In the genomic region with DNA sequence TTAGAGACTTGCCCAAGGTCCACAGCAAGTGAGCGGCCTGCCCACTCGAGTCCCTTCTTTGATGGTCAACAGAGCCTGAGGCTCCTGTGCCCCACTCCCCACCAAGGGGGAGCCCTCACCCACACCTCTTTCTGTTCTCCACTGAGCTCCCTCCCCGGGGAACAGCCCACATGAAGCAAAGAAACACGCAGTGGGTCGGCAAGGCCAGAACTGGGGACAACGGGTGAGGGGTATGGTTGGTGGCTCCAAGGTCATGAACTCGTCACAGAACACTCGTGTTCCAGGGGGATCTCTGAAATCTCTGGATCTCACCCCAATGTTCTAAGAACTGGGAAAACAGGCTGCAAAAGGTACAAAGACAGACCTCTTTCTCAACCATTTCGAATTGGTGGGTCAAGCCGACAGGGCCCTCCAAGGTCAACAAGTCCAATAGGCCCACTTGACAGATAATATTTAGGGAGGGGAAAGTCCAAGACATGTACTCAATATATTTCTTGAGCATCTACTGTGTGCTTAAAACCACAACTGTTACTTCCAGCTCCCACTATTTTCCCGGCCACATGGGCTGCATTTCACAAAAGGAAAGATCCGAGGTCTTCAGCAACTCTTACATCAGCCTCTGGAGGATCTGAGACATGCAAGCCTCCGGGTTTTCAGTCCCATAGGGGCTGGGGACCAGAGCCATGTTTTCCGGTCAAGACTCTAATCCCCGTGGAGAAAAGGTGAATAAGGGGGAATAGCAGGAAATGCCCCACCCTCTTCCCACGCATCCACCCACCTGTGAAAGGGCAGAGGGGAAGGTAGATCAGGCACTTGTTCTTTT, we compare ENCODE assay signal across 1 cellular context.
TF ChIP-seq lines count a peak whose summit lies in the region.

No MANE protein-coding gene starts in this region.

TF ChIP-seq in HepG2, 621 proteins besides CTCF, POLR2A, EP300 and RAD21 (continued from another document and continues in another):
- TF ChIP-seq ZNF383 (CRISPR knock-in tag; IDR thresholded peaks at IDR 0.05; ENCODE audit: borderline replicate concordance): 0 out of 2 replicates have a peak, but pooled peaks have one; percentile 58
- TF ChIP-seq ZNF484 (CRISPR knock-in tag; IDR thresholded peaks at IDR 0.05; ENCODE audit: borderline replicate concordance, low read depth): no peak
- TF ChIP-seq SRSF1 (optimal IDR thresholded peaks at IDR 0.05; ENCODE audit: low read depth, low read length): peak; percentile 57
- peak; percentile 1; the same call in 1 of the 2 replicates for TF ChIP-seq PHF8 (CRISPR knock-in tag; IDR thresholded peaks at IDR 0.05)
- no peak for TF ChIP-seq THYN1 (CRISPR knock-in tag; IDR thresholded peaks at IDR 0.05; ENCODE audit: borderline replicate concordance, low read depth)
- TF ChIP-seq SALL2 (CRISPR knock-in tag; IDR thresholded peaks at IDR 0.05): no peak
- no peak for TF ChIP-seq ZNF460 (CRISPR knock-in tag; IDR thresholded peaks at IDR 0.05; ENCODE audit: borderline replicate concordance)
- TF ChIP-seq MTA1 (CRISPR knock-in tag; IDR thresholded peaks at IDR 0.05; ENCODE audit: borderline replicate concordance): no peak
- TF ChIP-seq, protein P1, sequence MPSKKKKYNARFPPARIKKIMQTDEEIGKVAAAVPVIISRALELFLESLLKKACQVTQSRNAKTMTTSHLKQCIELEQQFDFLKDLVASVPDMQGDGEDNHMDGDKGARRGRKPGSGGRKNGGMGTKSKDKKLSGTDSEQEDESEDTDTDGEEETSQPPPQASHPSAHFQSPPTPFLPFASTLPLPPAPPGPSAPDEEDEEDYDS (CRISPR knock-in tag; IDR thresholded peaks at IDR 0.05): no peak
- TF ChIP-seq, protein P2, sequence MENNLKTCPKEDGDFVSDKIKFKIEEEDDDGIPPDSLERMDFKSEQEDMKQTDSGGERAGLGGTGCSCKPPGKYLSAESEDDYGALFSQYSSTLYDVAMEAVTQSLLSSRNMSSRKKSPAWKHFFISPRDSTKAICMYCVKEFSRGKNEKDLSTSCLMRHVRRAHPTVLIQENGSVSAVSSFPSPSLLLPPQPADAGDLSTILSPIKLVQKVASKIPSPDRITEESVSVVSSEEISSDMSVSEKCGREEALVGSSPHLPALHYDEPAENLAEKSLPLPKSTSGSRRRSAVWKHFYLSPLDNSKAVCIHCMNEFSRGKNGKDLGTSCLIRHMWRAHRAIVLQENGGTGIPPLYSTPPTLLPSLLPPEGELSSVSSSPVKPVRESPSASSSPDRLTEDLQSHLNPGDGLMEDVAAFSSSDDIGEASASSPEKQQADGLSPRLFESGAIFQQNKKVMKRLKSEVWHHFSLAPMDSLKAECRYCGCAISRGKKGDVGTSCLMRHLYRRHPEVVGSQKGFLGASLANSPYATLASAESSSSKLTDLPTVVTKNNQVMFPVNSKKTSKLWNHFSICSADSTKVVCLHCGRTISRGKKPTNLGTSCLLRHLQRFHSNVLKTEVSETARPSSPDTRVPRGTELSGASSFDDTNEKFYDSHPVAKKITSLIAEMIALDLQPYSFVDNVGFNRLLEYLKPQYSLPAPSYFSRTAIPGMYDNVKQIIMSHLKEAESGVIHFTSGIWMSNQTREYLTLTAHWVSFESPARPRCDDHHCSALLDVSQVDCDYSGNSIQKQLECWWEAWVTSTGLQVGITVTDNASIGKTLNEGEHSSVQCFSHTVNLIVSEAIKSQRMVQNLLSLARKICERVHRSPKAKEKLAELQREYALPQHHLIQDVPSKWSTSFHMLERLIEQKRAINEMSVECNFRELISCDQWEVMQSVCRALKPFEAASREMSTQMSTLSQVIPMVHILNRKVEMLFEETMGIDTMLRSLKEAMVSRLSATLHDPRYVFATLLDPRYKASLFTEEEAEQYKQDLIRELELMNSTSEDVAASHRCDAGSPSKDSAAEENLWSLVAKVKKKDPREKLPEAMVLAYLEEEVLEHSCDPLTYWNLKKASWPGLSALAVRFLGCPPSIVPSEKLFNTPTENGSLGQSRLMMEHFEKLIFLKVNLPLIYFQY (CRISPR knock-in tag; IDR thresholded peaks at IDR 0.05; ENCODE audit: borderline replicate concordance): no peak
- 0 out of 2 replicates have a peak, but pooled peaks have one; percentile 4 for TF ChIP-seq ZNF569 (CRISPR knock-in tag; IDR thresholded peaks at IDR 0.05; ENCODE audit: borderline replicate concordance)
- no peak for TF ChIP-seq REPIN1 (CRISPR knock-in tag; IDR thresholded peaks at IDR 0.05; ENCODE audit: borderline replicate concordance, low read depth)
- TF ChIP-seq PAXIP1 (CRISPR knock-in tag; conservative IDR thresholded peaks at IDR 0.05): no peak
- TF ChIP-seq RXRB (CRISPR knock-in tag; IDR thresholded peaks at IDR 0.05; ENCODE audit: borderline replicate concordance): no peak; the same call in 1 of the 2 replicates
- no peak for TF ChIP-seq GTF3A (CRISPR knock-in tag; conservative IDR thresholded peaks at IDR 0.05)
- 0 out of 2 replicates have a peak, but pooled peaks have one; percentile 2 for TF ChIP-seq ZNF225 (CRISPR knock-in tag; IDR thresholded peaks at IDR 0.05)
- TF ChIP-seq SNAPC5 (CRISPR knock-in tag; IDR thresholded peaks at IDR 0.05; ENCODE audit: borderline replicate concordance): no peak
- TF ChIP-seq ZFP62 (CRISPR knock-in tag; IDR thresholded peaks at IDR 0.05): no peak
- TF ChIP-seq ZNF782 (CRISPR knock-in tag; IDR thresholded peaks at IDR 0.05; ENCODE audit: borderline replicate concordance): 0 out of 2 replicates have a peak, but pooled peaks have one; percentile 17
- TF ChIP-seq ZBTB4 (CRISPR knock-in tag; IDR thresholded peaks at IDR 0.05; ENCODE audit: borderline replicate concordance): 0 out of 2 replicates have a peak, but pooled peaks have one; percentile 5
- no peak for TF ChIP-seq ZNF660 (CRISPR knock-in tag; IDR thresholded peaks at IDR 0.05; ENCODE audit: borderline replicate concordance, low read depth)
- TF ChIP-seq, protein P3, sequence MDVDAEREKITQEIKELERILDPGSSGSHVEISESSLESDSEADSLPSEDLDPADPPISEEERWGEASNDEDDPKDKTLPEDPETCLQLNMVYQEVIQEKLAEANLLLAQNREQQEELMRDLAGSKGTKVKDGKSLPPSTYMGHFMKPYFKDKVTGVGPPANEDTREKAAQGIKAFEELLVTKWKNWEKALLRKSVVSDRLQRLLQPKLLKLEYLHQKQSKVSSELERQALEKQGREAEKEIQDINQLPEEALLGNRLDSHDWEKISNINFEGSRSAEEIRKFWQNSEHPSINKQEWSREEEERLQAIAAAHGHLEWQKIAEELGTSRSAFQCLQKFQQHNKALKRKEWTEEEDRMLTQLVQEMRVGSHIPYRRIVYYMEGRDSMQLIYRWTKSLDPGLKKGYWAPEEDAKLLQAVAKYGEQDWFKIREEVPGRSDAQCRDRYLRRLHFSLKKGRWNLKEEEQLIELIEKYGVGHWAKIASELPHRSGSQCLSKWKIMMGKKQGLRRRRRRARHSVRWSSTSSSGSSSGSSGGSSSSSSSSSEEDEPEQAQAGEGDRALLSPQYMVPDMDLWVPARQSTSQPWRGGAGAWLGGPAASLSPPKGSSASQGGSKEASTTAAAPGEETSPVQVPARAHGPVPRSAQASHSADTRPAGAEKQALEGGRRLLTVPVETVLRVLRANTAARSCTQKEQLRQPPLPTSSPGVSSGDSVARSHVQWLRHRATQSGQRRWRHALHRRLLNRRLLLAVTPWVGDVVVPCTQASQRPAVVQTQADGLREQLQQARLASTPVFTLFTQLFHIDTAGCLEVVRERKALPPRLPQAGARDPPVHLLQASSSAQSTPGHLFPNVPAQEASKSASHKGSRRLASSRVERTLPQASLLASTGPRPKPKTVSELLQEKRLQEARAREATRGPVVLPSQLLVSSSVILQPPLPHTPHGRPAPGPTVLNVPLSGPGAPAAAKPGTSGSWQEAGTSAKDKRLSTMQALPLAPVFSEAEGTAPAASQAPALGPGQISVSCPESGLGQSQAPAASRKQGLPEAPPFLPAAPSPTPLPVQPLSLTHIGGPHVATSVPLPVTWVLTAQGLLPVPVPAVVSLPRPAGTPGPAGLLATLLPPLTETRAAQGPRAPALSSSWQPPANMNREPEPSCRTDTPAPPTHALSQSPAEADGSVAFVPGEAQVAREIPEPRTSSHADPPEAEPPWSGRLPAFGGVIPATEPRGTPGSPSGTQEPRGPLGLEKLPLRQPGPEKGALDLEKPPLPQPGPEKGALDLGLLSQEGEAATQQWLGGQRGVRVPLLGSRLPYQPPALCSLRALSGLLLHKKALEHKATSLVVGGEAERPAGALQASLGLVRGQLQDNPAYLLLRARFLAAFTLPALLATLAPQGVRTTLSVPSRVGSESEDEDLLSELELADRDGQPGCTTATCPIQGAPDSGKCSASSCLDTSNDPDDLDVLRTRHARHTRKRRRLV (CRISPR knock-in tag; IDR thresholded peaks at IDR 0.05): peak; percentile 11; the same call in 1 of the 2 replicates
- no peak for TF ChIP-seq STAT5B (CRISPR knock-in tag; IDR thresholded peaks at IDR 0.05)
- TF ChIP-seq, protein P4, sequence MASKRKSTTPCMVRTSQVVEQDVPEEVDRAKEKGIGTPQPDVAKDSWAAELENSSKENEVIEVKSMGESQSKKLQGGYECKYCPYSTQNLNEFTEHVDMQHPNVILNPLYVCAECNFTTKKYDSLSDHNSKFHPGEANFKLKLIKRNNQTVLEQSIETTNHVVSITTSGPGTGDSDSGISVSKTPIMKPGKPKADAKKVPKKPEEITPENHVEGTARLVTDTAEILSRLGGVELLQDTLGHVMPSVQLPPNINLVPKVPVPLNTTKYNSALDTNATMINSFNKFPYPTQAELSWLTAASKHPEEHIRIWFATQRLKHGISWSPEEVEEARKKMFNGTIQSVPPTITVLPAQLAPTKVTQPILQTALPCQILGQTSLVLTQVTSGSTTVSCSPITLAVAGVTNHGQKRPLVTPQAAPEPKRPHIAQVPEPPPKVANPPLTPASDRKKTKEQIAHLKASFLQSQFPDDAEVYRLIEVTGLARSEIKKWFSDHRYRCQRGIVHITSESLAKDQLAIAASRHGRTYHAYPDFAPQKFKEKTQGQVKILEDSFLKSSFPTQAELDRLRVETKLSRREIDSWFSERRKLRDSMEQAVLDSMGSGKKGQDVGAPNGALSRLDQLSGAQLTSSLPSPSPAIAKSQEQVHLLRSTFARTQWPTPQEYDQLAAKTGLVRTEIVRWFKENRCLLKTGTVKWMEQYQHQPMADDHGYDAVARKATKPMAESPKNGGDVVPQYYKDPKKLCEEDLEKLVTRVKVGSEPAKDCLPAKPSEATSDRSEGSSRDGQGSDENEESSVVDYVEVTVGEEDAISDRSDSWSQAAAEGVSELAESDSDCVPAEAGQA (IDR thresholded peaks at IDR 0.05; ENCODE audit: low read depth): no peak
- TF ChIP-seq, protein P4 (CRISPR knock-in tag; IDR thresholded peaks at IDR 0.05; ENCODE audit: borderline replicate concordance): no peak
